In the genomic region with DNA sequence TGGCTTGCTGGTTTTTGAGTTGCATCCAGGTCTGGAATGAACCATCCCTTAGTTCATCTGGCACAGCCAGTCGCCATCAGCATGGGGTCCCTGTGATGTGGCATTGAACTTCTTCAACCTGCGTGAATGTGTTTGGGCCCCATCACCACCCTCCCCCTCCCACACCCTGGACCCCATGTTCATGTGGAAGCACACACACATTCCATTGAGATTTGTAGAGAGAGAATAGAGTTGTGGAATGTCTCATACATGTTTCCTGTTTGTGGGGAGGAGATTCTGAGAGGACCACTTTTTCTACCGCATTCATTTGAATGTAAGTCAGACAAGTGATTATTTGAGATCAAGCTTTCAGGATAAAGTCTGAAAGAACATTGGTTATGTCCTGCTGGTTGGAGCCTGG, we compare ENCODE assay signal across 11 cellular contexts.
DNase-seq lines count a peak whose midpoint lies in the region; ATAC-seq and TF ChIP-seq lines count a peak whose summit lies in the region.
"Had no signal": no experiment of that assay in that cellular context is flagged by ENCODE, and none has a peak within 500 bp of the region (broad histone marks: within the 10 kb centered on the region; RNA-seq: fewer than 3 reads in every experiment).

No MANE protein-coding gene starts in this region.

- H3K27me3 Mint-ChIP-seq in activated T-cell treated with anti-CD3 and anti-CD28 coated beads, Interleukin-2, amount 50 U/mL, for 4 hours (ENCODE audit: low read depth), result no peaks in the 10 kb centered on the region
- H3K27me3 Mint-ChIP-seq in WTC11 (ENCODE audit: low read depth), result no peaks in the 10 kb centered on the region

- POLR2A ChIA-PET in WTC11 (lab: Charles Lee), result interaction anchor here (2.7 kb wide), 1 partner anchor 47 kb away, joined by 7 read pairs; no protein-coding TSS in a partner anchor

- H3K4me2 ChIP-seq in skeletal muscle satellite cell (ENCODE audit: low read length), result peak overlapping the region; percentile 28

- H3K27ac Mint-ChIP-seq in WTC11, result peak overlapping the region; percentile 54

- CTCF ChIA-PET in WTC11 (lab: Charles Lee), result interaction anchor here (0.9 to 1.3 kb wide), 4 partner anchors 10 to 60 kb away, joined by 3 to 5 read pairs (median 4); no protein-coding TSS in a partner anchor

- H3K27me3 ChIP-seq in skeletal muscle satellite cell (ENCODE audit: control insufficient read depth, insufficient read depth, low read length), result no peaks in the 10 kb centered on the region
- H3K27me3 ChIP-seq: ovary had no signal

- no peaks in the 10 kb centered on the region for H3K36me3 ChIP-seq in skeletal muscle satellite cell (ENCODE audit: insufficient read depth, low read length)
- H3K36me3 ChIP-seq: ovary, thoracic aorta had no signal

- ATAC-seq in activated T-cell treated with anti-CD3 and anti-CD28 coated beads, Interleukin-2, amount 50 U/mL, for 4 hours, result peak in 1 of 2 donors; percentile 5
- ATAC-seq in WTC11, result no peak

- H3K4me3 ChIP-seq in fibroblast of the aortic adventitia (ENCODE audit: low read depth, low read length) (no peak overlapping the region), skeletal muscle satellite cell (ENCODE audit: low read length) (no peak overlapping the region)
- H3K4me3 ChIP-seq: coronary artery, ovary, thoracic aorta had no signal

- peaks cover 87% of the 10 kb centered on the region for H3K4me1 Mint-ChIP-seq in activated T-cell treated with anti-CD3 and anti-CD28 coated beads, Interleukin-2, amount 50 U/mL, for 4 hours (ENCODE audit: low read depth)
- H3K4me1 Mint-ChIP-seq in WTC11, result peaks cover 78% of the 10 kb centered on the region

- peaks cover 6% of the 10 kb centered on the region for H3K36me3 Mint-ChIP-seq in activated T-cell treated with anti-CD3 and anti-CD28 coated beads, Interleukin-2, amount 50 U/mL, for 4 hours (ENCODE audit: insufficient read depth)
- H3K36me3 Mint-ChIP-seq in WTC11, result peaks cover 2% of the 10 kb centered on the region; the same call in 1 of the 2 replicates

- peak overlapping the region; percentile 42 for H3K4me3 Mint-ChIP-seq in activated T-cell treated with anti-CD3 and anti-CD28 coated beads, Interleukin-2, amount 50 U/mL, for 4 hours
- H3K4me3 Mint-ChIP-seq in WTC11, result no peak overlapping the region

- H3K9ac ChIP-seq in skeletal muscle satellite cell (ENCODE audit: low read depth, low read length), result no peak overlapping the region

- H3K9me3 ChIP-seq in skeletal muscle satellite cell (replicated peaks; ENCODE audit: low read length), result no peaks in the 10 kb centered on the region
- H3K9me3 ChIP-seq: ovary, thoracic aorta had no signal

- peaks cover 60% of the 10 kb centered on the region for H3K4me1 ChIP-seq in skeletal muscle satellite cell (ENCODE audit: control insufficient read depth, insufficient read depth, low read length)

- TF ChIP-seq CTCF in WTC11 (IDR thresholded peaks at IDR 0.05) (no peak), fibroblast of the aortic adventitia (IDR thresholded peaks at IDR 0.05; ENCODE audit: insufficient read depth, low read length) (no peak)

- no peaks in the 10 kb centered on the region for H3K9me3 Mint-ChIP-seq in activated T-cell treated with anti-CD3 and anti-CD28 coated beads, Interleukin-2, amount 50 U/mL, for 4 hours
- no peaks in the 10 kb centered on the region for H3K9me3 Mint-ChIP-seq in WTC11

- no peak for DNase-seq in activated T-cell treated with anti-CD3 and anti-CD28 coated beads, Interleukin-2, amount 50 U/mL, for 4 hours
- no peak for DNase-seq in activated T-cell treated with anti-CD3 and anti-CD28 coated beads, Interleukin-2, amount 50 U/mL, for 1 hour
- DNase-seq in WTC11 (ENCODE audit: low spot score) (no peak), fibroblast of the aortic adventitia (ENCODE audit: low read depth) (peak; percentile 39), LoVo (ENCODE audit: low spot score) (no peak), activated gamma-delta T cell (lab: John Stamatoyannopoulos, UW) (no peak), amygdala (lab: John Stamatoyannopoulos, UW) (no peak)
- DNase-seq: ovary had no signal

TF ChIP-seq in WTC11, 78 proteins besides CTCF, POLR2A, EP300 and RAD21:
- no peak for TF ChIP-seq RELA (CRISPR knock-in tag; IDR thresholded peaks at IDR 0.05; ENCODE audit: borderline replicate concordance)
- TF ChIP-seq, protein P1, sequence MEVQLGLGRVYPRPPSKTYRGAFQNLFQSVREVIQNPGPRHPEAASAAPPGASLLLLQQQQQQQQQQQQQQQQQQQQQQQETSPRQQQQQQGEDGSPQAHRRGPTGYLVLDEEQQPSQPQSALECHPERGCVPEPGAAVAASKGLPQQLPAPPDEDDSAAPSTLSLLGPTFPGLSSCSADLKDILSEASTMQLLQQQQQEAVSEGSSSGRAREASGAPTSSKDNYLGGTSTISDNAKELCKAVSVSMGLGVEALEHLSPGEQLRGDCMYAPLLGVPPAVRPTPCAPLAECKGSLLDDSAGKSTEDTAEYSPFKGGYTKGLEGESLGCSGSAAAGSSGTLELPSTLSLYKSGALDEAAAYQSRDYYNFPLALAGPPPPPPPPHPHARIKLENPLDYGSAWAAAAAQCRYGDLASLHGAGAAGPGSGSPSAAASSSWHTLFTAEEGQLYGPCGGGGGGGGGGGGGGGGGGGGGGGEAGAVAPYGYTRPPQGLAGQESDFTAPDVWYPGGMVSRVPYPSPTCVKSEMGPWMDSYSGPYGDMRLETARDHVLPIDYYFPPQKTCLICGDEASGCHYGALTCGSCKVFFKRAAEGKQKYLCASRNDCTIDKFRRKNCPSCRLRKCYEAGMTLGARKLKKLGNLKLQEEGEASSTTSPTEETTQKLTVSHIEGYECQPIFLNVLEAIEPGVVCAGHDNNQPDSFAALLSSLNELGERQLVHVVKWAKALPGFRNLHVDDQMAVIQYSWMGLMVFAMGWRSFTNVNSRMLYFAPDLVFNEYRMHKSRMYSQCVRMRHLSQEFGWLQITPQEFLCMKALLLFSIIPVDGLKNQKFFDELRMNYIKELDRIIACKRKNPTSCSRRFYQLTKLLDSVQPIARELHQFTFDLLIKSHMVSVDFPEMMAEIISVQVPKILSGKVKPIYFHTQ (CRISPR knock-in tag; IDR thresholded peaks at IDR 0.05), result no peak
- TF ChIP-seq, protein P2, sequence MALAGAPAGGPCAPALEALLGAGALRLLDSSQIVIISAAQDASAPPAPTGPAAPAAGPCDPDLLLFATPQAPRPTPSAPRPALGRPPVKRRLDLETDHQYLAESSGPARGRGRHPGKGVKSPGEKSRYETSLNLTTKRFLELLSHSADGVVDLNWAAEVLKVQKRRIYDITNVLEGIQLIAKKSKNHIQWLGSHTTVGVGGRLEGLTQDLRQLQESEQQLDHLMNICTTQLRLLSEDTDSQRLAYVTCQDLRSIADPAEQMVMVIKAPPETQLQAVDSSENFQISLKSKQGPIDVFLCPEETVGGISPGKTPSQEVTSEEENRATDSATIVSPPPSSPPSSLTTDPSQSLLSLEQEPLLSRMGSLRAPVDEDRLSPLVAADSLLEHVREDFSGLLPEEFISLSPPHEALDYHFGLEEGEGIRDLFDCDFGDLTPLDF (CRISPR knock-in tag; IDR thresholded peaks at IDR 0.05), result no peak
- TF ChIP-seq, protein P3, sequence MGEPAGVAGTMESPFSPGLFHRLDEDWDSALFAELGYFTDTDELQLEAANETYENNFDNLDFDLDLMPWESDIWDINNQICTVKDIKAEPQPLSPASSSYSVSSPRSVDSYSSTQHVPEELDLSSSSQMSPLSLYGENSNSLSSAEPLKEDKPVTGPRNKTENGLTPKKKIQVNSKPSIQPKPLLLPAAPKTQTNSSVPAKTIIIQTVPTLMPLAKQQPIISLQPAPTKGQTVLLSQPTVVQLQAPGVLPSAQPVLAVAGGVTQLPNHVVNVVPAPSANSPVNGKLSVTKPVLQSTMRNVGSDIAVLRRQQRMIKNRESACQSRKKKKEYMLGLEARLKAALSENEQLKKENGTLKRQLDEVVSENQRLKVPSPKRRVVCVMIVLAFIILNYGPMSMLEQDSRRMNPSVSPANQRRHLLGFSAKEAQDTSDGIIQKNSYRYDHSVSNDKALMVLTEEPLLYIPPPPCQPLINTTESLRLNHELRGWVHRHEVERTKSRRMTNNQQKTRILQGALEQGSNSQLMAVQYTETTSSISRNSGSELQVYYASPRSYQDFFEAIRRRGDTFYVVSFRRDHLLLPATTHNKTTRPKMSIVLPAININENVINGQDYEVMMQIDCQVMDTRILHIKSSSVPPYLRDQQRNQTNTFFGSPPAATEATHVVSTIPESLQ (CRISPR knock-in tag; IDR thresholded peaks at IDR 0.05), result no peak
- TF ChIP-seq, protein P4, sequence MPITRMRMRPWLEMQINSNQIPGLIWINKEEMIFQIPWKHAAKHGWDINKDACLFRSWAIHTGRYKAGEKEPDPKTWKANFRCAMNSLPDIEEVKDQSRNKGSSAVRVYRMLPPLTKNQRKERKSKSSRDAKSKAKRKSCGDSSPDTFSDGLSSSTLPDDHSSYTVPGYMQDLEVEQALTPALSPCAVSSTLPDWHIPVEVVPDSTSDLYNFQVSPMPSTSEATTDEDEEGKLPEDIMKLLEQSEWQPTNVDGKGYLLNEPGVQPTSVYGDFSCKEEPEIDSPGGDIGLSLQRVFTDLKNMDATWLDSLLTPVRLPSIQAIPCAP (CRISPR knock-in tag; IDR thresholded peaks at IDR 0.05), result no peak
- no peak for TF ChIP-seq ZNF121 (CRISPR knock-in tag; IDR thresholded peaks at IDR 0.05)
- TF ChIP-seq FOXP1 (CRISPR knock-in tag; IDR thresholded peaks at IDR 0.05; ENCODE audit: borderline replicate concordance), result no peak
- TF ChIP-seq ZNF423 (CRISPR knock-in tag; IDR thresholded peaks at IDR 0.05), result no peak
- TF ChIP-seq EMX1 (CRISPR knock-in tag; IDR thresholded peaks at IDR 0.05), result no peak
- no peak for TF ChIP-seq ZNF396 (CRISPR knock-in tag; IDR thresholded peaks at IDR 0.05; ENCODE audit: borderline replicate concordance)
- no peak for TF ChIP-seq NFATC4 (CRISPR knock-in tag; IDR thresholded peaks at IDR 0.05)
- TF ChIP-seq, protein P5, sequence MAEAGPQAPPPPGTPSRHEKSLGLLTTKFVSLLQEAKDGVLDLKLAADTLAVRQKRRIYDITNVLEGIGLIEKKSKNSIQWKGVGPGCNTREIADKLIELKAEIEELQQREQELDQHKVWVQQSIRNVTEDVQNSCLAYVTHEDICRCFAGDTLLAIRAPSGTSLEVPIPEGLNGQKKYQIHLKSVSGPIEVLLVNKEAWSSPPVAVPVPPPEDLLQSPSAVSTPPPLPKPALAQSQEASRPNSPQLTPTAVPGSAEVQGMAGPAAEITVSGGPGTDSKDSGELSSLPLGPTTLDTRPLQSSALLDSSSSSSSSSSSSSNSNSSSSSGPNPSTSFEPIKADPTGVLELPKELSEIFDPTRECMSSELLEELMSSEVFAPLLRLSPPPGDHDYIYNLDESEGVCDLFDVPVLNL (CRISPR knock-in tag; IDR thresholded peaks at IDR 0.05; ENCODE audit: borderline replicate concordance, low read depth), result no peak
